In the genomic region with DNA sequence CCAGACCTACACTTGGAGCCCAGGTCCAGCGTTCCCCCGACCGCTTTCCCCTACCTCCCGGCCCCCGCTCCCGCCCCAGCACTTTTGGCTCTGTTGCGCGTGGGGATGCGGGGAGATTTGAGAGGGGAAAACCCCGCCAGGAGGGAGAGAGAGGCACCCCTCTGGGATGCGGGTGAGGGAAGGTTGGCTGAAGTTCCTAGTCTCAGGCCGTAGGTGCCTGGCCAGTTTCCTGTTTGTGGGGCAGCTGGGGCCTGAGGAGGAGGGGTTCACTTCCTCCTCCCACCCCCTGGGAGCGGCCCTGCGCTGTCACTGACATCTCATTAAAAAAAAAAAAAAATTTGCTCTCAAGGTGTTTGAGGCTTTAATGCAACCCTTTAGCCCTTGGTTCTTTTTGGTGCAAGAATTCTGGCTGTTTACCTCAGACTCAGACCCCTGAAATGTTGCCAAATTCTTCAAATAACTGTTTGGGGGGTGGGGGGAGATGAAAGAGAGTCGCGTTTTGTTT, we compare ENCODE assay signal across 8 cellular contexts. TPM values are rescaled to one million over a fixed set of nuclear protein-coding genes. Genes with fewer than 3 reads are reported as not detected.
DNase-seq lines count a peak whose midpoint lies in the region; ATAC-seq and TF ChIP-seq lines count a peak whose summit lies in the region.

No MANE protein-coding gene starts in this region.

- no peaks in the 10 kb centered on the region for H3K27me3 ChIP-seq in SK-N-SH (ENCODE audit: insufficient read depth)
- H3K27me3 ChIP-seq in right cardiac atrium (ENCODE audit: control insufficient read depth, insufficient read depth), result no peaks in the 10 kb centered on the region
- H3K27me3 ChIP-seq in spleen (replicated peaks in 1 of 7), result peaks cover 0 to 11% (median 0%) of the 10 kb centered on the region in 7 donors

- no peaks in the 10 kb centered on the region for H3K79me2 ChIP-seq in SK-N-SH (ENCODE audit: insufficient read depth)

- intact Hi-C loops in right cardiac atrium (cut with DNase I), result loop anchor here in 3 of 4 donors (5.0 to 10.0 kb wide), 5 partner anchors 87 to 574 kb away; no protein-coding TSS in a partner anchor
- intact Hi-C loops in spleen (cut with DNase I; ENCODE audit: low total_unique reads), result loop anchor here (10.0 kb wide), 1 partner anchor 267 kb away; no protein-coding TSS in a partner anchor

- H3K27ac ChIP-seq in SK-N-SH (ENCODE audit: low read depth in 2 of 2, low read length in 1 of 2), result no peak overlapping the region
- H3K27ac ChIP-seq in right cardiac atrium (ENCODE audit: low read length), result peak overlapping the region; percentile 49
- H3K27ac ChIP-seq in spleen, result peak overlapping the region; percentile 86 to 98 (median 92)

- H3K4me1 Mint-ChIP-seq in activated T-cell treated with anti-CD3 and anti-CD28 coated beads, Interleukin-2, amount 50 U/mL, for 72 hours (ENCODE audit: low read depth), result peaks cover 64% of the 10 kb centered on the region

- H3K4me3 Mint-ChIP-seq in activated T-cell treated with anti-CD3 and anti-CD28 coated beads, Interleukin-2, amount 50 U/mL, for 72 hours, result peak overlapping the region; percentile 79 to 97

- TF ChIP-seq EP300 in SK-N-SH (IDR thresholded peaks at IDR 0.05; ENCODE audit: borderline replicate concordance in 1 of 2, low read depth in 1 of 2, low read length in 1 of 2), result no peak

- CTCF ChIA-PET in SK-N-SH (lab: Yijun Ruan, JAX), result interaction anchor here (0.6 to 3.3 kb wide), 21 partner anchors 10 to 582 kb away, joined by 3 to 18 read pairs (median 5); partner anchors contain the start of genes LSG1 and XXYLT1

- POLR2A ChIA-PET in SK-N-SH (lab: Yijun Ruan, JAX), result interaction anchor here (0.6 to 2.5 kb wide), 3 partner anchors 62 to 582 kb away, joined by 3 to 10 read pairs (median 3); partner anchors contain the start of gene XXYLT1

- no peak for ATAC-seq in SK-N-SH treated with all-trans-retinoic acid at 6 μM for 48 hours
- ATAC-seq in HG03159 (IDR thresholded peaks at IDR 0.05; ENCODE audit: unreplicated experiment), result peak; percentile 31
- peak in 1 of 2 donors; percentile 19 for ATAC-seq in activated T-cell treated with anti-CD3 and anti-CD28 coated beads, Interleukin-2, amount 50 U/mL, for 72 hours (replicated peaks in 1 of 2)
- ATAC-seq in right cardiac atrium, result peak; percentile 15 to 29

- peak; percentile 40 for DNase-seq in SK-N-SH
- peak; percentile 21 to 36 for DNase-seq in activated T-cell treated with anti-CD3 and anti-CD28 coated beads, Interleukin-2, amount 50 U/mL, for 72 hours
- peak; percentile 37 to 77 (median 74) for DNase-seq in right cardiac atrium
- DNase-seq in spleen, result peak; percentile 90
- DNase-seq in AG20443 (ENCODE audit: low spot score), result no peak
- no peak for DNase-seq in COLO668 (lab: John Stamatoyannopoulos, UW; ENCODE audit: unreplicated experiment)

- no peaks in the 10 kb centered on the region for H3K9me3 Mint-ChIP-seq in activated T-cell treated with anti-CD3 and anti-CD28 coated beads, Interleukin-2, amount 50 U/mL, for 72 hours

- H4K20me1 ChIP-seq in SK-N-SH (ENCODE audit: insufficient read depth), result no peaks in the 10 kb centered on the region

- H3K36me3 ChIP-seq in SK-N-SH (replicated peaks in 1 of 2; ENCODE audit: control insufficient read depth in 1 of 2, insufficient read depth in 2 of 2, low read length in 1 of 2) (peaks cover 0 to 4% of the 10 kb centered on the region in 2 experiments), spleen (peaks cover 0 to 14% (median 0%) of the 10 kb centered on the region in 6 donors)

- H3K9me3 ChIP-seq in SK-N-SH (no peaks in the 10 kb centered on the region), right cardiac atrium (ENCODE audit: control insufficient read depth, low read length) (no peaks in the 10 kb centered on the region), spleen (no peaks in the 10 kb centered on the region)

- peaks cover 12 to 53% of the 10 kb centered on the region in 2 experiments for H3K4me1 ChIP-seq in SK-N-SH (ENCODE audit: control insufficient read depth in 1 of 2, insufficient read depth in 2 of 2, low read depth in 1 of 2, low read length in 1 of 2)
- H3K4me1 ChIP-seq in right cardiac atrium (ENCODE audit: control insufficient read depth, insufficient read depth, low read length), result no peaks in the 10 kb centered on the region
- H3K4me1 ChIP-seq in spleen, result peaks cover 33 to 96% (median 75%) of the 10 kb centered on the region in 6 donors

- TF ChIP-seq RAD21 in SK-N-SH (IDR thresholded peaks at IDR 0.05; ENCODE audit: low read length), result no peak

- H3F3A ChIP-seq in SK-N-SH (replicated peaks; ENCODE audit: insufficient read depth), result peaks cover 13% of the 10 kb centered on the region

- no peaks in the 10 kb centered on the region for H3K9me2 ChIP-seq in SK-N-SH

- no peak for TF ChIP-seq POLR2A in spleen (IDR thresholded peaks at IDR 0.05)

- no peak overlapping the region for H3K4me3 ChIP-seq in SK-N-SH (ENCODE audit: low read depth in 2 of 2, low read length in 1 of 2)
- H3K4me3 ChIP-seq in right cardiac atrium (ENCODE audit: low read length), result peak overlapping the region; percentile 73
- H3K4me3 ChIP-seq in spleen, result peak overlapping the region; percentile 68 to 96 (median 89)

- no peak overlapping the region for H2AFZ ChIP-seq in SK-N-SH (ENCODE audit: low read depth)

- no peak overlapping the region for H3K9ac ChIP-seq in SK-N-SH

- H3K27me3 Mint-ChIP-seq in activated T-cell treated with anti-CD3 and anti-CD28 coated beads, Interleukin-2, amount 50 U/mL, for 72 hours (ENCODE audit: low read depth), result peaks cover 46% of the 10 kb centered on the region

- H3K36me3 Mint-ChIP-seq in activated T-cell treated with anti-CD3 and anti-CD28 coated beads, Interleukin-2, amount 50 U/mL, for 72 hours (ENCODE audit: insufficient read depth in 2 of 2), result peaks cover 2% of the 10 kb centered on the region in 2 donors

- TF ChIP-seq CTCF in SK-N-SH (IDR thresholded peaks at IDR 0.05) (no peak), spleen (IDR thresholded peaks at IDR 0.05 in 8 of 11, conservative IDR thresholded peaks at IDR 0.05 in 3 of 11) (no peak)

- peak overlapping the region; percentile 75 for H3K27ac Mint-ChIP-seq in activated T-cell treated with anti-CD3 and anti-CD28 coated beads, Interleukin-2, amount 50 U/mL, for 72 hours

- peak overlapping the region; percentile 89; the same call in 1 of the 2 replicates for H3K4me2 ChIP-seq in SK-N-SH

- WGBS in SK-N-SH (ENCODE audit: low lambda C conversion rate), result 88% methylated on average over 11 of the region's 16 CpGs
- 31% methylated on average over 16 of the region's 16 CpGs for WGBS in right cardiac atrium
- WGBS in spleen, 5 donors, result 3 to 10% (median 4%) methylated on average over 10 to 16 of the region's 16 CpGs

TF ChIP-seq in SK-N-SH, 30 proteins besides CTCF, POLR2A, EP300 and RAD21:
- TF ChIP-seq CHD2 (IDR thresholded peaks at IDR 0.05; ENCODE audit: low read length, partially characterized antibody) (no peak), FOXM1 (IDR thresholded peaks at IDR 0.05; ENCODE audit: low read depth) (no peak)
TF ChIP-seq in SK-N-SH: peak in this region for 0.

TF ChIP-seq in SK-N-SH treated with all-trans-retinoic acid at 6 μM for 48 hours, 23 proteins besides CTCF, POLR2A, EP300 and RAD21:
- TF ChIP-seq, protein P1, sequence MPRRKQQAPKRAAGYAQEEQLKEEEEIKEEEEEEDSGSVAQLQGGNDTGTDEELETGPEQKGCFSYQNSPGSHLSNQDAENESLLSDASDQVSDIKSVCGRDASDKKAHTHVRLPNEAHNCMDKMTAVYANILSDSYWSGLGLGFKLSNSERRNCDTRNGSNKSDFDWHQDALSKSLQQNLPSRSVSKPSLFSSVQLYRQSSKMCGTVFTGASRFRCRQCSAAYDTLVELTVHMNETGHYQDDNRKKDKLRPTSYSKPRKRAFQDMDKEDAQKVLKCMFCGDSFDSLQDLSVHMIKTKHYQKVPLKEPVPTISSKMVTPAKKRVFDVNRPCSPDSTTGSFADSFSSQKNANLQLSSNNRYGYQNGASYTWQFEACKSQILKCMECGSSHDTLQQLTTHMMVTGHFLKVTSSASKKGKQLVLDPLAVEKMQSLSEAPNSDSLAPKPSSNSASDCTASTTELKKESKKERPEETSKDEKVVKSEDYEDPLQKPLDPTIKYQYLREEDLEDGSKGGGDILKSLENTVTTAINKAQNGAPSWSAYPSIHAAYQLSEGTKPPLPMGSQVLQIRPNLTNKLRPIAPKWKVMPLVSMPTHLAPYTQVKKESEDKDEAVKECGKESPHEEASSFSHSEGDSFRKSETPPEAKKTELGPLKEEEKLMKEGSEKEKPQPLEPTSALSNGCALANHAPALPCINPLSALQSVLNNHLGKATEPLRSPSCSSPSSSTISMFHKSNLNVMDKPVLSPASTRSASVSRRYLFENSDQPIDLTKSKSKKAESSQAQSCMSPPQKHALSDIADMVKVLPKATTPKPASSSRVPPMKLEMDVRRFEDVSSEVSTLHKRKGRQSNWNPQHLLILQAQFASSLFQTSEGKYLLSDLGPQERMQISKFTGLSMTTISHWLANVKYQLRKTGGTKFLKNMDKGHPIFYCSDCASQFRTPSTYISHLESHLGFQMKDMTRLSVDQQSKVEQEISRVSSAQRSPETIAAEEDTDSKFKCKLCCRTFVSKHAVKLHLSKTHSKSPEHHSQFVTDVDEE (CRISPR knock-in tag; IDR thresholded peaks at IDR 0.05), result no peak

RNA-seq across cellular contexts. Expression of gene FAM43A, which starts 2.6 kb away (rescaled TPM):
- polyA plus RNA-seq in SK-N-SH (2012; rRNA removed) (1.8 and 2.4 TPM in 2 replicates), right cardiac atrium (8.8 TPM), spleen (10 to 100 TPM; 16.9 to 62.8 (median 18.6) TPM)
- 1.2 and 2.0 TPM in 2 replicates for polyA plus RNA-seq in SK-N-SH (2012; cell fraction: cytosol; rRNA removed)
- 4.3 and 4.7 TPM in 2 replicates for polyA plus RNA-seq in SK-N-SH (2012; cell fraction: nucleus; rRNA removed)
- total RNA-seq in activated T-cell treated with anti-CD3 and anti-CD28 coated beads, Interleukin-2, amount 50 U/mL, for 72 hours, result 10 to 100 TPM in 1 of 2 donors, 1 to 10 TPM in 1; 5.4 to 13.4 TPM
- total RNA-seq in right cardiac atrium (1 to 10 TPM; 4.5 to 8.6 (median 6.5) TPM), spleen (100 to 1,000 TPM in 1 of 7 donors, 10 to 100 TPM in 6; 51.8 to 102 (median 74.0) TPM)

RNA-seq across cellular contexts. Expression of gene LSG1, which starts 16.3 kb away (rescaled TPM):
- polyA plus RNA-seq in SK-N-SH (2012; rRNA removed), result 35.1 and 43.7 TPM in 2 replicates
- polyA plus RNA-seq in SK-N-SH (2012; cell fraction: cytosol; rRNA removed), result 26.8 and 28.2 TPM in 2 replicates
- polyA plus RNA-seq in SK-N-SH (2012; cell fraction: nucleus; rRNA removed), result 58.5 and 98.0 TPM in 2 replicates
- 10 to 100 TPM; 38.3 to 43.4 TPM for total RNA-seq in activated T-cell treated with anti-CD3 and anti-CD28 coated beads, Interleukin-2, amount 50 U/mL, for 72 hours
- total RNA-seq in right cardiac atrium, result 10 to 100 TPM; 15.8 to 23.4 (median 18.9) TPM
- 12.1 TPM for polyA plus RNA-seq in right cardiac atrium
- 10 to 100 TPM; 33.1 to 58.0 (median 44.1) TPM for total RNA-seq in spleen
- polyA plus RNA-seq in spleen, result 10 to 100 TPM; 10.8 to 26.3 (median 15.6) TPM

RNA-seq across cellular contexts. Expression of gene TMEM44, which starts 55.0 kb away (rescaled TPM):
- polyA plus RNA-seq in SK-N-SH (2012; rRNA removed) (22.6 and 26.1 TPM in 2 replicates), right cardiac atrium (7.6 TPM), spleen (10 to 100 TPM in 2 of 3 donors, 1 to 10 TPM in 1; 5.5 to 23.3 (median 22.4) TPM)
- polyA plus RNA-seq in SK-N-SH (2012; cell fraction: cytosol; rRNA removed), result 10.9 and 14.7 TPM in 2 replicates
- polyA plus RNA-seq in SK-N-SH (2012; cell fraction: nucleus; rRNA removed), result 98.9 and 101 TPM in 2 replicates
- 10 to 100 TPM; 11.9 to 19.6 TPM for total RNA-seq in activated T-cell treated with anti-CD3 and anti-CD28 coated beads, Interleukin-2, amount 50 U/mL, for 72 hours
- total RNA-seq in right cardiac atrium (10 to 100 TPM in 1 of 4 donors, 1 to 10 TPM in 3; 5.1 to 11.3 (median 8.5) TPM), spleen (10 to 100 TPM; 11.5 to 30.3 (median 21.7) TPM)

Comparison
In these comparisons a context has a peak if more than half of its experiments do, and no peak if none do; other contexts are left out.
1. DNase-seq: peak in SK-N-SH (single experiment), activated T-cell treated with anti-CD3 and anti-CD28 coated beads, Interleukin-2, amount 50 U/mL, for 72 hours (2 of 2), right cardiac atrium (3 of 3) and spleen (single experiment); none in AG20443 (single experiment) and COLO668 (single experiment).
2. H3K27ac ChIP-seq: peak in right cardiac atrium (single experiment) and spleen (8 of 8); none in SK-N-SH (0 of 2).
3. H3K4me3 ChIP-seq: peak in right cardiac atrium (single experiment) and spleen (8 of 8); none in SK-N-SH (0 of 2).